ENCODE assay signal across 8 cellular contexts in the genomic region with DNA sequence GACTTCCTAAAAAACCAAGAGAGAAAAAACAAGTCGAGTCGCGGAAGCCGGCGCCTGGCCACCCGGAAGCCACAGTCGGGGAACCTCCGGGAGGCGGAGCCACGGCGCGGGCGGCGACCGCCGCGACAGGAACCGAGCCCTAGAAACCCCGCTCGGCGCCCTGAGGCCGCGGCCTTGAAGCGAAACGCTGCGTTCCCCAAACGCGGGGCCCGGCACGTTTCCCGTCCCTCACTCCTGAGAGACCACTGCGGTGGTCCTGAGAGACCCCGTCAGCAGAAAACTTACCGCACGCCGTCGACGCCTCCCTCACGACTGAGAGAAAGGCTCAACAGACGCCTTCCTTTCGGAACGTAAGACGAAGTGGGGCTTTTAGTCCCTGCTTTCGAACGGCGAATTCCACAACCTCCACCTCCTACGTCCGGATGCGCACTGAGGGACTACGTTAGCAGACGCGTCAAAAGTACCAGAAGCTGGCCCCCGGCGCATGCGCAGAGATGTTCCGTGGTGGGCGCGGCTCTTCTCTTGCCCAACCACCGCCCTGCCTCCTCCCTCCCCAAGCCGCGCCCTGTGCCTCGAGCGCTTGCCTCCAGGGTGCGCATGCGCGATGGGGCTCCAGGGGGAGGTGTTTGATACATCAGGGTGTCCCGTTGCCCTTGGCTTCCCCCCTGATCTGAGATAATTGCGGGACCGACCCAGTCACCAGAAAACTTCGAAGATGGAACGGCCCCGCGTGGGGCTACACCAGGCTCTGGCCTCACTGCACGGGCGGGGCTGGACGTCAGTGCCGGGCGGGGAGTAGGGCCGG. TPM values are rescaled to one million over a fixed set of nuclear protein-coding genes. Genes with fewer than 3 reads are reported as not detected.
DNase-seq lines count a peak whose midpoint lies in the region; ATAC-seq, FAIRE-seq and TF ChIP-seq lines count a peak whose summit lies in the region.

A gene with protein sequence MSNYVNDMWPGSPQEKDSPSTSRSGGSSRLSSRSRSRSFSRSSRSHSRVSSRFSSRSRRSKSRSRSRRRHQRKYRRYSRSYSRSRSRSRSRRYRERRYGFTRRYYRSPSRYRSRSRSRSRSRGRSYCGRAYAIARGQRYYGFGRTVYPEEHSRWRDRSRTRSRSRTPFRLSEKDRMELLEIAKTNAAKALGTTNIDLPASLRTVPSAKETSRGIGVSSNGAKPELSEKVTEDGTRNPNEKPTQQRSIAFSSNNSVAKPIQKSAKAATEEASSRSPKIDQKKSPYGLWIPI (minus strand): TSS at position 431 of the 805 bp plus-strand sequence. CDS start 491 bp downstream, outside the sequence.

- peaks cover 7% of the 10 kb centered on the region for H3K27me3 Mint-ChIP-seq in nephron progenitor cell (ENCODE audit: low read depth, poor library complexity)
- no peaks in the 10 kb centered on the region for H3K27me3 Mint-ChIP-seq in stimulated activated naive CD8-positive, alpha-beta T cell treated with anti-CD3 and anti-CD28 coated beads, Interleukin-15, amount 100 ng/mL, for 72 hours

- DNase-seq in EL, result peak; percentile 99
- peak; percentile 90 for DNase-seq in H54 (ENCODE audit: insufficient read length, low spot score)
- peak; percentile 98 for DNase-seq in M059J (ENCODE audit: low read depth)
- DNase-seq in SHP77 (lab: John Stamatoyannopoulos, UW), result peak; percentile 98 to 99
- DNase-seq in activated effector memory CD4-positive, alpha-beta T cell treated with anti-CD3 and anti-CD28 coated beads, Interleukin-2, amount 50 U/mL, for 16 hours, result peak; percentile 100
- DNase-seq in fibroblast of the conjunctiva (ENCODE audit: low read depth), result peak; percentile 98
- DNase-seq in nephron progenitor cell, result peak; percentile 99
- peak; percentile 99 to 100 for DNase-seq in stimulated activated naive CD8-positive, alpha-beta T cell treated with anti-CD3 and anti-CD28 coated beads, Interleukin-15, amount 100 ng/mL, for 72 hours

- H3K36me3 Mint-ChIP-seq in nephron progenitor cell (ENCODE audit: low read depth), result peaks cover 30% of the 10 kb centered on the region

- H3K4me1 Mint-ChIP-seq in nephron progenitor cell, result peaks cover 31% of the 10 kb centered on the region
- H3K4me1 Mint-ChIP-seq in stimulated activated naive CD8-positive, alpha-beta T cell treated with anti-CD3 and anti-CD28 coated beads, Interleukin-15, amount 100 ng/mL, for 72 hours, result peaks cover 58% of the 10 kb centered on the region

- peak; percentile 67 for FAIRE-seq in H54 (lab: Jason Lieb, UNC)

- no peak for TF ChIP-seq CTCF in nephron progenitor cell (IDR thresholded peaks at IDR 0.05)

- ATAC-seq in stimulated activated naive CD8-positive, alpha-beta T cell treated with anti-CD3 and anti-CD28 coated beads, Interleukin-15, amount 100 ng/mL, for 72 hours, result peak; percentile 93

- TF ChIP-seq POLR2A in H54 (IDR thresholded peaks at IDR 0.05; ENCODE audit: low read depth, low read length), result peak; percentile 96

- peak within 1 kb of the TSS; percentile 99 for H3K27ac Mint-ChIP-seq in nephron progenitor cell
- peak within 1 kb of the TSS; percentile 91 to 100 for H3K27ac Mint-ChIP-seq in stimulated activated naive CD8-positive, alpha-beta T cell treated with anti-CD3 and anti-CD28 coated beads, Interleukin-15, amount 100 ng/mL, for 72 hours

- peak within 1 kb of the TSS; percentile 95 for H3K4me3 Mint-ChIP-seq in nephron progenitor cell
- peak within 1 kb of the TSS; percentile 87 to 97 for H3K4me3 Mint-ChIP-seq in stimulated activated naive CD8-positive, alpha-beta T cell treated with anti-CD3 and anti-CD28 coated beads, Interleukin-15, amount 100 ng/mL, for 72 hours

- H3K9me3 Mint-ChIP-seq in nephron progenitor cell, result no peaks in the 10 kb centered on the region
- no peaks in the 10 kb centered on the region for H3K9me3 Mint-ChIP-seq in stimulated activated naive CD8-positive, alpha-beta T cell treated with anti-CD3 and anti-CD28 coated beads, Interleukin-15, amount 100 ng/mL, for 72 hours

RNA-seq across cellular contexts. Expression of the gene that starts here (rescaled TPM):
- 31.0 and 33.6 TPM in 2 replicates for total RNA-seq in M059J (2014; rRNA removed; shearing (Covaris generic))

Comparison
In these comparisons a context has a peak if more than half of its experiments do, and no peak if none do; other contexts are left out.
1. Peak in every context shown above with its lines: DNase-seq and ATAC-seq.